ENCODE assay signal across 28 cellular contexts in the genomic region with DNA sequence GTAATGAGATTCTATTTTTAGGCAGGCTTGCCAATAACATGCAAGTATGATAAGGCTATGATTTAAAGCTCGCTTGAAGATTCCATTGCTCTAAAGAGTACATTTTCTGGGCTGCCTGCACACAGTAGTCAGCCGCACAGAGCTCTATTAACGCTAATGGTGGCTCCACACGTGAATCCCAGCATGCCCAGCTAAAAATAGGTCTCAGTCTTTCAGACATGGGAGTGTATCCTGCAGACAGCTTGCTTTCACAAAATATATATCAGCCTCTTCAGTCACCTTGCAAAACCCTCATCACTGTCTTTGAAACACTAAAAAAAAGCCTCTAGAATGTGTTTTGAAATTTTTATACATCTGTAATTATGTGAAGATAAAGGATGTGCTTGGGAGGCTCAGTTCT.
"Had no signal": no experiment of that assay in that cellular context is flagged by ENCODE, and none has a peak within 500 bp of the region (broad histone marks: within the 10 kb centered on the region; RNA-seq: fewer than 3 reads in every experiment).

No MANE protein-coding gene starts in this region.

- ATAC-seq: left lobe of liver; mucosa of descending colon; naive thymus-derived CD4-positive, alpha-beta T cell; natural killer cell treated with Interleukin-12 subunit alpha and Interleukin-12 subunit beta and Interleukin-15 and Interleukin-18, amount 100 ng/mL, for 72 hours; psoas muscle; sciatic nerve; stimulated activated naive B cell treated with anti-CD40 and anti-IgM and Interleukin-4, amounts not matched to agents 10 μg/mL and 1 μg/mL and 100 μg/mL, for 72 hours; stimulated activated naive CD8-positive, alpha-beta T cell treated with anti-CD3 and anti-CD28 coated beads, Interleukin-15, Interleukin-2, amounts not matched to agents 100 U/mL and 50 U/mL, for 24 hours had no signal

- H3K27me3 ChIP-seq: testis, thyroid gland, transverse colon, upper lobe of left lung, vagina had no signal

- H3K4me3 Mint-ChIP-seq: mesothelial cell of epicardium; naive thymus-derived CD4-positive, alpha-beta T cell; natural killer cell treated with Interleukin-12 subunit alpha and Interleukin-12 subunit beta and Interleukin-15 and Interleukin-18, amount 100 ng/mL, for 72 hours; neural crest cell; stimulated activated naive B cell treated with anti-CD40 and anti-IgM and Interleukin-4, amounts not matched to agents 10 μg/mL and 1 μg/mL and 100 μg/mL, for 72 hours had no signal

- H3K4me1 ChIP-seq: parathyroid adenoma, psoas muscle, testis, thyroid gland, upper lobe of left lung, vagina had no signal

- DNase-seq: hippocampal formation; kidney glomerular epithelial cell; left cardiac atrium; mesendoderm; mucosa of descending colon; naive thymus-derived CD4-positive, alpha-beta T cell; psoas muscle; right cardiac atrium; stimulated activated CD4-positive, alpha-beta T cell treated with anti-CD3 and anti-CD28 coated beads, Interleukin-12 subunit alpha, Interleukin-12 subunit beta, amount 100 ng/mL, for 4 hours; stimulated activated CD4-positive, alpha-beta T cell treated with anti-CD3 and anti-CD28 coated beads, Interleukin-15, amount 100 ng/mL, for 24 hours; stimulated activated CD4-positive, alpha-beta T cell treated with anti-CD3 and anti-CD28 coated beads, Interleukin-2, amount 100 ng/mL, for 24 hours; stimulated activated CD4-positive, alpha-beta T cell treated with anti-CD3 and anti-CD28 coated beads, Interleukin-4, amount 100 ng/mL, for 1 hour; stimulated activated naive B cell treated with anti-CD40 and anti-IgM and Interleukin-4, amounts not matched to agents 10 μg/mL and 1 μg/mL and 100 μg/mL, for 72 hours; stimulated activated naive CD8-positive, alpha-beta T cell treated with anti-CD3 and anti-CD28 coated beads, Interleukin-15, Interleukin-2, amounts not matched to agents 100 U/mL and 50 U/mL, for 24 hours; stomach; testis; thyroid gland; transverse colon; upper lobe of left lung had no signal

- H3K4me1 Mint-ChIP-seq: naive thymus-derived CD4-positive, alpha-beta T cell; neural crest cell; stimulated activated naive B cell treated with anti-CD40 and anti-IgM and Interleukin-4, amounts not matched to agents 10 μg/mL and 1 μg/mL and 100 μg/mL, for 72 hours had no signal

- H3K36me3 ChIP-seq: stomach, thyroid gland, transverse colon, upper lobe of left lung, vagina had no signal

- H3K9me3 ChIP-seq: mucosa of descending colon, psoas muscle, stomach, testis, thyroid gland, transverse colon, upper lobe of left lung, vagina had no signal

- H3K9me3 Mint-ChIP-seq: mesothelial cell of epicardium; naive thymus-derived CD4-positive, alpha-beta T cell; natural killer cell treated with Interleukin-12 subunit alpha and Interleukin-12 subunit beta and Interleukin-15 and Interleukin-18, amount 100 ng/mL, for 72 hours; neural crest cell; stimulated activated naive B cell treated with anti-CD40 and anti-IgM and Interleukin-4, amounts not matched to agents 10 μg/mL and 1 μg/mL and 100 μg/mL, for 72 hours had no signal

- H3K4me3 ChIP-seq: lung, mucosa of descending colon, psoas muscle, skin epidermis, stomach, testis, thyroid gland, transverse colon, upper lobe of left lung, vagina had no signal

- H3K27ac ChIP-seq: parathyroid adenoma, psoas muscle, skin epidermis, stomach, testis, thyroid gland, transverse colon, upper lobe of left lung, vagina had no signal

- H3K27ac Mint-ChIP-seq: naive thymus-derived CD4-positive, alpha-beta T cell; natural killer cell treated with Interleukin-12 subunit alpha and Interleukin-12 subunit beta and Interleukin-15 and Interleukin-18, amount 100 ng/mL, for 72 hours; stimulated activated naive B cell treated with anti-CD40 and anti-IgM and Interleukin-4, amounts not matched to agents 10 μg/mL and 1 μg/mL and 100 μg/mL, for 72 hours had no signal

- H3K36me3 Mint-ChIP-seq: mesothelial cell of epicardium; naive thymus-derived CD4-positive, alpha-beta T cell; natural killer cell treated with Interleukin-12 subunit alpha and Interleukin-12 subunit beta and Interleukin-15 and Interleukin-18, amount 100 ng/mL, for 72 hours; stimulated activated naive B cell treated with anti-CD40 and anti-IgM and Interleukin-4, amounts not matched to agents 10 μg/mL and 1 μg/mL and 100 μg/mL, for 72 hours had no signal
